ENCODE assay signal across 1 cellular context in the genomic region with DNA sequence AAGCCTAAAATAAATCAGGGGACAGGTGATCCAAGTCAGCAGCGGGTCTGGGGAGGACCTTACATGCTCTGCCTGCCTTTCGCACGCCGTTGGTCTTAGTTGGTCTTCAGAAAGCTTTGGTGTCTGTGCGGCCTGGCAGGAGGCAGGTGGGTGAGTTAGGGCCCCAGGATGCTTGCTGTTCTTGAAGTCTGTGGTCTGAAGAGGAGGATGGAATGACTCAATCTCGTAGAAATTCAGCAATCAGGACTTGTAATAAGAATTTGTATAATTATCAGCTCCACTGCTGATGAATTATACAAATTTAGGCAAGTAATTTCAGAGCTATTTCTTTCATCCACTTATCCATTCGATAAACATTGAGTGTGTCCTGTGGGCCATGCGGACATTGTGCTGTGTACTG.
TF ChIP-seq lines count a peak whose summit lies in the region.

No MANE protein-coding gene starts in this region.

TF ChIP-seq in IMR-90, 13 proteins besides CTCF, POLR2A, EP300 and RAD21 (continued from another document):
- TF ChIP-seq RFX5 (IDR thresholded peaks at IDR 0.05; ENCODE audit: low read depth, low read length) (no peak), ELK1 (IDR thresholded peaks at IDR 0.05; ENCODE audit: borderline replicate concordance, low read depth, low read length) (no peak), NFE2L2 (IDR thresholded peaks at IDR 0.05; ENCODE audit: low read depth, low read length) (no peak), BHLHE40 (IDR thresholded peaks at IDR 0.05; ENCODE audit: low read depth, low read length) (no peak)
